ENCODE assay signal across 9 cellular contexts in genomic region chr1:193537266-193538003, GRCh38.
A peak's percentile ranks its signal among the peaks of the same experiment; 100 is the strongest.
DNase-seq lines count a peak whose midpoint lies in the region; ATAC-seq, FAIRE-seq and TF ChIP-seq lines count a peak whose summit lies in the region.
"Had no signal": no experiment of that assay in that cellular context is flagged by ENCODE, and none has a peak within 500 bp of the region (broad histone marks: within the 10 kb centered on the region; RNA-seq: fewer than 3 reads in every experiment).

No MANE protein-coding gene starts in this region.

- H3K27ac Mint-ChIP-seq in T-helper 1 cell treated with Interleukin-12 subunit alpha and Interleukin-12 subunit beta and Interleukin-4 antibody, amounts not matched to agents 30 μg/mL and 1 μg/mL, for 36 hours, result peak overlapping the region; percentile 79
- H3K27ac Mint-ChIP-seq in MCF 10A (ENCODE audit: low read depth, unreplicated experiment), result no peak overlapping the region

- no peaks in the 10 kb centered on the region for H3K36me3 ChIP-seq in left lung
- H3K36me3 ChIP-seq: thoracic aorta had no signal

- H3K36me3 Mint-ChIP-seq in T-helper 1 cell treated with Interleukin-12 subunit alpha and Interleukin-12 subunit beta and Interleukin-4 antibody, amounts not matched to agents 30 μg/mL and 1 μg/mL, for 36 hours (ENCODE audit: low read depth), result peaks cover 23% of the 10 kb centered on the region
- no peaks in the 10 kb centered on the region for H3K36me3 Mint-ChIP-seq in MCF 10A (ENCODE audit: insufficient read depth, unreplicated experiment)

- peaks cover 15% of the 10 kb centered on the region for H3K9me3 Mint-ChIP-seq in T-helper 1 cell treated with Interleukin-12 subunit alpha and Interleukin-12 subunit beta and Interleukin-4 antibody, amounts not matched to agents 30 μg/mL and 1 μg/mL, for 36 hours
- no peaks in the 10 kb centered on the region for H3K9me3 Mint-ChIP-seq in MCF 10A (ENCODE audit: unreplicated experiment)

- DNase-seq in left lung (no peak), urothelium cell line (ENCODE audit: low spot score) (no peak), NCI-H774 (lab: John Stamatoyannopoulos, UW) (no peak), hypothalamus (lab: John Stamatoyannopoulos, UW) (no peak), MCF 10A (ENCODE audit: unreplicated experiment) (no peak)

- H3K4me1 ChIP-seq in left lung, result no peaks in the 10 kb centered on the region

- no peaks in the 10 kb centered on the region for H3K9me3 ChIP-seq in left lung
- H3K9me3 ChIP-seq: thoracic aorta had no signal

- ATAC-seq in GM18909 (IDR thresholded peaks at IDR 0.05; ENCODE audit: poor library complexity, unreplicated experiment), result peak; percentile 88
- peak; percentile 92 for ATAC-seq in HG03025 (IDR thresholded peaks at IDR 0.05; ENCODE audit: low FRiP score, unreplicated experiment)
- ATAC-seq in left lung, result peak; percentile 35

- no peak for TF ChIP-seq CTCF in left lung (IDR thresholded peaks at IDR 0.05)
- no peak for TF ChIP-seq CTCF in MCF 10A (IDR thresholded peaks at IDR 0.05; ENCODE audit: unreplicated experiment)

- FAIRE-seq in urothelium cell line (lab: Jason Lieb, UNC), result no peak

- no peak overlapping the region for H3K4me3 ChIP-seq in left lung
- H3K4me3 ChIP-seq: thoracic aorta had no signal

- H3K27me3 Mint-ChIP-seq in T-helper 1 cell treated with Interleukin-12 subunit alpha and Interleukin-12 subunit beta and Interleukin-4 antibody, amounts not matched to agents 30 μg/mL and 1 μg/mL, for 36 hours (ENCODE audit: low read depth), result no peaks in the 10 kb centered on the region
- no peaks in the 10 kb centered on the region for H3K27me3 Mint-ChIP-seq in MCF 10A (ENCODE audit: insufficient read depth, unreplicated experiment)

- peak overlapping the region; percentile 43 for H3K4me3 Mint-ChIP-seq in T-helper 1 cell treated with Interleukin-12 subunit alpha and Interleukin-12 subunit beta and Interleukin-4 antibody, amounts not matched to agents 30 μg/mL and 1 μg/mL, for 36 hours
- H3K4me3 Mint-ChIP-seq in MCF 10A (ENCODE audit: unreplicated experiment), result no peak overlapping the region

- peaks cover 35% of the 10 kb centered on the region for H3K4me1 Mint-ChIP-seq in T-helper 1 cell treated with Interleukin-12 subunit alpha and Interleukin-12 subunit beta and Interleukin-4 antibody, amounts not matched to agents 30 μg/mL and 1 μg/mL, for 36 hours (ENCODE audit: low read depth)
- no peaks in the 10 kb centered on the region for H3K4me1 Mint-ChIP-seq in MCF 10A (ENCODE audit: insufficient read depth, unreplicated experiment)

- CTCF ChIA-PET in MCF 10A (lab: Yijun Ruan, JAX), result no interaction called here

- intact Hi-C loops in left lung (cut with DNase I) (no loop called here), MCF 10A (cut with micrococcal nuclease) (no loop called here)

- POLR2A ChIA-PET in MCF 10A (lab: Yijun Ruan, JAX), result no interaction called here

- no peak overlapping the region for H3K27ac ChIP-seq in left lung
- H3K27ac ChIP-seq: thoracic aorta had no signal

- H3K27me3 ChIP-seq in left lung, result no peaks in the 10 kb centered on the region

- BruUV-seq in MCF 10A (replicated peaks; lab: Mats Ljungman, UMichigan), result no TSS peak

Comparison
In these comparisons a context has a peak if more than half of its experiments do, and no peak if none do; other contexts are left out.
1. ATAC-seq: peak in every context shown above with its lines; median percentile 92 in HG03025; 88 in GM18909; 35 in left lung.